In genomic region chr1:246708166-246708565, GRCh38 we compare ENCODE assay signal across 17 cellular contexts.
"Had no signal": no experiment of that assay in that cellular context is flagged by ENCODE, and none has a peak within 500 bp of the region (broad histone marks: within the 10 kb centered on the region; RNA-seq: fewer than 3 reads in every experiment).

No MANE protein-coding gene starts in this region.

- H3K4me3 ChIP-seq: body of pancreas, left ventricle myocardium inferior, skin epidermis, thyroid gland had no signal

- H3K27me3 ChIP-seq: body of pancreas, thyroid gland had no signal

- H3K4me1 ChIP-seq: body of pancreas, left ventricle myocardium inferior, thyroid gland had no signal

- H3K27ac ChIP-seq: body of pancreas, left ventricle myocardium inferior, skin epidermis, thyroid gland had no signal

- DNase-seq: activated naive CD4-positive, alpha-beta T cell; activated naive CD8-positive, alpha-beta T cell treated with anti-CD3 and anti-CD28 coated beads, Interleukin-2, amount 50 U/mL, for 24 hours; activated T-cell treated with anti-CD3 and anti-CD28 coated beads for 4 hours; body of pancreas; caudate nucleus; hippocampal formation; kidney; left ventricle myocardium inferior; mesenchymal stem cell; naive thymus-derived CD8-positive, alpha-beta T cell; posterior cingulate gyrus; stimulated activated CD4-positive, alpha-beta T cell treated with anti-CD3 and anti-CD28 coated beads, Interleukin-15, amount 100 ng/mL, for 24 hours; stimulated activated CD4-positive, alpha-beta T cell treated with anti-CD3 and anti-CD28 coated beads, Interleukin-4, amount 100 ng/mL, for 1 hour; stimulated activated naive B cell treated with anti-CD40 and anti-IgM and Interleukin-4, amounts not matched to agents 10 μg/mL and 1 μg/mL and 100 μg/mL, for 72 hours; thyroid gland had no signal

- FAIRE-seq: colon, kidney had no signal

- H3K36me3 ChIP-seq: left ventricle myocardium inferior, thyroid gland had no signal

- H3K9me3 ChIP-seq: body of pancreas, left ventricle myocardium inferior, thyroid gland had no signal
